ENCODE assay signal across 14 cellular contexts in the genomic region with DNA sequence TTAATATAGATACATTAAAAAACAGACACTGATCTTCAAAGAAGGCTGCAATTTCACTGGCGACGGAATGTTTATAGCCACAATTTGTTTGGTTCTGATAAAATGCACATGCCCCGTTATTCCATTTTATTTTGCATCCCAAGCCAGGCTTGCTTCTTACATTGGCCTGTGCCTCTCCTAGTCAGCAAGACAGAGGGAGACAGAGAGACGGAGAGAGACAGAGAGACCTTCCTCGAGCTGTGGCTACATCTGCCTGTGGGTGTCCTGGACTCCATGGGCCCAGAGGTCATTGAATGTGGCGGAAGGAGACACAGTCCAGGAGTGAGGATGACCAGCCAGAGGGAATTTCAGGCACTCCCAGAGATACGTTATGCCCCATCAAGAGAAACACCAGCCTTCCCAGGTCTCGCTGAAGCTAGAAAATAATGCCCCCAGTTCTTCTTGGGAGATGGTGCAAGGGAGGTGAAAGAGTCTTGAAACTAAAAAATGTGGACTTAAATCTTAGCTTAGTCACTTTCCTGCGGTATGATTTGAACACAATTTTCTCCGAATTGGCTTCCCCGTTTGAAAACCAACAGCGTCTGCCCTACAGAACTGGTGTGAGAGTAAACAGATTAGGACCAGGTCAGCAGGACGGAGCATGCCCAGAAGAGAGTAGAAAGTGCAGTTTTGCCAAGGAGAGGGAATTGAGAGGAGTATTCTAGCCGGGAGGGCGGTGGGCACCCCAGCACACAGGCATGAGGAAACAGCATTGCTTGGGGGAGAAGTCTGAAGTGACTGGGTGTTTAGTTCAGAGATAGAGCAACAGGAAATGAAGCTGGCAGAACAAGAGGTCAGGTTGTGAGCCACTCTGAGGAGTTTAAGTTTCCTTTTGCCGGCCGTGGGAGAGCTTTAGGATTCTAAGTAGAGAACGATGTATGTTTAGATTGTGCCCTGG.
DNase-seq lines count a peak whose midpoint lies in the region; ATAC-seq, FAIRE-seq and TF ChIP-seq lines count a peak whose summit lies in the region.
"Had no signal": no experiment of that assay in that cellular context is flagged by ENCODE, and none has a peak within 500 bp of the region (broad histone marks: within the 10 kb centered on the region; RNA-seq: fewer than 3 reads in every experiment).

No MANE protein-coding gene starts in this region.

- TF ChIP-seq CTCF in breast epithelium (IDR thresholded peaks at IDR 0.05) (no peak), H1 (IDR thresholded peaks at IDR 0.05; ENCODE audit: control extremely low read depth in 1 of 3, insufficient read depth in 1 of 3, low read depth in 1 of 3, low read length in 3 of 3) (no peak), upper lobe of right lung (IDR thresholded peaks at IDR 0.05) (no peak)

- no peak overlapping the region for H3K23ac ChIP-seq in H1 (ENCODE audit: insufficient read length)

- no peak overlapping the region for H3K4ac ChIP-seq in H1 (replicated peaks; ENCODE audit: insufficient read length, low read depth, low read length)

- no peaks in the 10 kb centered on the region for H3K27me3 Mint-ChIP-seq in activated CD4-positive, alpha-beta memory T cell treated with anti-CD3 and anti-CD28 coated beads, Interleukin-2, amount 10 ng/mL, durations not matched to agents 7 days and 5 days

- H2BK5ac ChIP-seq in H1 (ENCODE audit: low read depth, low read length) = no peak overlapping the region

- no peak overlapping the region for H3K14ac ChIP-seq in H1 (ENCODE audit: insufficient read length)

- no peak overlapping the region for H2BK15ac ChIP-seq in H1 (ENCODE audit: low read length)

- intact Hi-C loops in breast epithelium (cut with DNase I; ENCODE audit: low total_unique reads) (no loop called here), upper lobe of right lung (cut with DNase I) (no loop called here)

- H3K56ac ChIP-seq in H1 (replicated peaks; ENCODE audit: insufficient read length, low read depth, low read length) = no peak overlapping the region

- H3K4me1 ChIP-seq in breast epithelium = no peaks in the 10 kb centered on the region
- no peaks in the 10 kb centered on the region for H3K4me1 ChIP-seq in H1 (replicated peaks in 1 of 4; ENCODE audit: control insufficient read depth in 3 of 4, insufficient read depth in 4 of 4, low read length in 3 of 4)
- H3K4me1 ChIP-seq in upper lobe of right lung = no peaks in the 10 kb centered on the region
- H3K4me1 ChIP-seq: esophagus muscularis mucosa, transverse colon had no signal

- peaks cover 2% of the 10 kb centered on the region; the same call in 1 of the 2 replicates for H3K23me2 ChIP-seq in H1 (ENCODE audit: low read depth, low read length)

- no peak for TF ChIP-seq EP300 in H1 (IDR thresholded peaks at IDR 0.05; ENCODE audit: borderline replicate concordance in 1 of 2, low read depth in 2 of 2, low read length in 2 of 2)

- H3K27me3 ChIP-seq in breast epithelium (no peaks in the 10 kb centered on the region), H1 (replicated peaks in 1 of 4; ENCODE audit: control insufficient read depth in 3 of 4, extremely low read depth in 1 of 4, insufficient read depth in 3 of 4, low read length in 3 of 4) (no peaks in the 10 kb centered on the region), upper lobe of right lung (no peaks in the 10 kb centered on the region)
- H3K27me3 ChIP-seq: transverse colon had no signal

- H3K18ac ChIP-seq in H1 (ENCODE audit: extremely low read depth, low read length) = no peak overlapping the region

- POLR2A ChIA-PET in activated CD4-positive, alpha-beta memory T cell treated with anti-CD3 and anti-CD28 coated beads, Interleukin-2, amount 10 ng/mL, durations not matched to agents 7 days and 5 days (lab: Charles Lee) = interaction anchor here (0.6 to 4.8 kb wide), 11 partner anchors 9 to 1538 kb away, joined by 3 to 67 read pairs (median 3); no protein-coding TSS in a partner anchor
- POLR2A ChIA-PET in H1 (lab: Charles Lee; ENCODE audit: partially characterized antibody) = no interaction called here

- no peak for FAIRE-seq in H1 (lab: Jason Lieb, UNC)

- TF ChIP-seq POLR2A in breast epithelium (IDR thresholded peaks at IDR 0.05) = no peak
- TF ChIP-seq POLR2A in H1 (IDR thresholded peaks at IDR 0.05; ENCODE audit: control extremely low read depth in 1 of 2, low read depth in 2 of 2, low read length in 2 of 2) = no peak

- H3K4me1 Mint-ChIP-seq in activated CD4-positive, alpha-beta memory T cell treated with anti-CD3 and anti-CD28 coated beads, Interleukin-2, amount 10 ng/mL, durations not matched to agents 7 days and 5 days = peaks cover 59% of the 10 kb centered on the region

- TF ChIP-seq RAD21 in H1 (IDR thresholded peaks at IDR 0.05 in 1 of 2, conservative IDR thresholded peaks at IDR 0.05 in 1 of 2; ENCODE audit: low read depth in 2 of 2, low read length in 2 of 2) = peak in 1 of 2 experiments; percentile 7; a peak in 2 of 4 replicates

- WGBS in H1 (ENCODE audit: extremely low coverage in 1 of 2, insufficient coverage in 1 of 2, insufficient read length in 1 of 2, insufficient replicate concordance in 2 of 2, low coverage in 1 of 2, low lambda C conversion rate in 2 of 2, missing lambda C conversion rate in 1 of 2), 2 experiments = 87% methylated on average over 18 of the region's 18 CpGs; no CpG with 5 or more reads in 1 of the 2 experiments

- H3K4me2 ChIP-seq in H1 (ENCODE audit: insufficient read depth in 1 of 2, low read depth in 2 of 2, low read length in 2 of 2) = no peak overlapping the region

- peaks cover 24% of the 10 kb centered on the region for H3K36me3 Mint-ChIP-seq in activated CD4-positive, alpha-beta memory T cell treated with anti-CD3 and anti-CD28 coated beads, Interleukin-2, amount 10 ng/mL, durations not matched to agents 7 days and 5 days (ENCODE audit: low read depth)
- H3K36me3 Mint-ChIP-seq: brain had no signal

- DNase-seq in T47D (ENCODE audit: low read depth in 1 of 2, low spot score in 1 of 2) (peak; percentile 38 to 68), breast epithelium (ENCODE audit: low spot score in 2 of 2) (no peak), H1 (ENCODE audit: low read depth in 1 of 2, low spot score in 2 of 2) (no peak), upper lobe of right lung (no peak), NCI-H82 treated with DMSO at 0.1 percent for 48 hours (lab: John Stamatoyannopoulos, UW; ENCODE audit: unreplicated experiment) (no peak), NCI-H510A treated with DMSO at 0.1 percent for 48 hours (lab: John Stamatoyannopoulos, UW) (no peak)
- peak; percentile 51 for DNase-seq in activated CD4-positive, alpha-beta memory T cell treated with anti-CD3 and anti-CD28 coated beads, Interleukin-2, amount 10 ng/mL, durations not matched to agents 7 days and 5 days
- DNase-seq: mesenchymal stem cell, NCI-H1092, NCI-H524 treated with DMSO at 0.1 percent for 48 hours, transverse colon had no signal

- peak overlapping the region; percentile 63; the same call in 1 of the 2 replicates for H2AFZ ChIP-seq in H1 (ENCODE audit: low read length)

- H2BK120ac ChIP-seq in H1 (replicated peaks; ENCODE audit: low read depth, low read length) = no peak overlapping the region

- H2BK20ac ChIP-seq in H1 (ENCODE audit: low read length) = no peak overlapping the region

- no peaks in the 10 kb centered on the region for H3K79me1 ChIP-seq in H1 (ENCODE audit: low read depth, low read length)

- peak overlapping the region in 1 of 3 donors; percentile 8 for H3K4me3 ChIP-seq in breast epithelium
- no peak overlapping the region for H3K4me3 ChIP-seq in H1 (ENCODE audit: extremely low read depth in 1 of 4, insufficient read depth in 2 of 4, low read depth in 3 of 4, low read length in 4 of 4)
- no peak overlapping the region for H3K4me3 ChIP-seq in upper lobe of right lung
- H3K4me3 ChIP-seq: esophagus muscularis mucosa, transverse colon had no signal

- H3K9ac ChIP-seq in H1 (replicated peaks in 1 of 4; ENCODE audit: extremely low read depth in 1 of 4, low read depth in 3 of 4, low read length in 3 of 4) = no peak overlapping the region

- H3K9me3 ChIP-seq in breast epithelium = peaks cover 0 to 12% of the 10 kb centered on the region in 2 donors
- 0 out of 4 replicates have a peak, but pooled peaks cover 0 to 4% of the 10 kb centered on the region in 2 experiments for H3K9me3 ChIP-seq in H1 (ENCODE audit: insufficient read depth in 2 of 2, low read depth in 1 of 2, low read length in 1 of 2)
- H3K9me3 ChIP-seq in upper lobe of right lung = no peaks in the 10 kb centered on the region

- no peak overlapping the region for H3K27ac ChIP-seq in breast epithelium
- H3K27ac ChIP-seq in H1 (ENCODE audit: low read depth, low read length) = no peak overlapping the region; the same call in 1 of the 2 replicates
- peak overlapping the region; percentile 4 for H3K27ac ChIP-seq in upper lobe of right lung
- H3K27ac ChIP-seq: esophagus muscularis mucosa had no signal

- peak overlapping the region; percentile 94 for H3K27ac Mint-ChIP-seq in activated CD4-positive, alpha-beta memory T cell treated with anti-CD3 and anti-CD28 coated beads, Interleukin-2, amount 10 ng/mL, durations not matched to agents 7 days and 5 days
- H3K27ac Mint-ChIP-seq: brain had no signal

- H3K4me3 Mint-ChIP-seq in activated CD4-positive, alpha-beta memory T cell treated with anti-CD3 and anti-CD28 coated beads, Interleukin-2, amount 10 ng/mL, durations not matched to agents 7 days and 5 days = peak overlapping the region; percentile 61
- H3K4me3 Mint-ChIP-seq: brain had no signal

- H4K8ac ChIP-seq in H1 (ENCODE audit: extremely low read depth, insufficient read depth, low read length) = no peak overlapping the region

- H3K9me3 Mint-ChIP-seq in activated CD4-positive, alpha-beta memory T cell treated with anti-CD3 and anti-CD28 coated beads, Interleukin-2, amount 10 ng/mL, durations not matched to agents 7 days and 5 days = peaks cover 10% of the 10 kb centered on the region

- no peaks in the 10 kb centered on the region for H3K79me2 ChIP-seq in H1 (ENCODE audit: control insufficient read depth in 1 of 2, insufficient read depth in 2 of 2, low read length in 2 of 2)

- 0 out of 2 replicates have a peak overlapping the region, but pooled peaks have one; percentile 33 for H2BK12ac ChIP-seq in H1 (ENCODE audit: low read depth, low read length)

- in situ Hi-C loops in T47D (cut with HindIII; ENCODE audit: low pct_unique_long_range_greater_than_20kb, low sequenced_read_pairs) = no loop called here

- no peak overlapping the region for H4K91ac ChIP-seq in H1 (replicated peaks; ENCODE audit: insufficient read length, low read length)

- H2AK5ac ChIP-seq in H1 (ENCODE audit: low read depth, low read length) = no peak overlapping the region

- H4K5ac ChIP-seq in H1 (ENCODE audit: insufficient read length, low read depth, low read length) = no peak overlapping the region

- H4K20me1 ChIP-seq in H1 (replicated peaks in 1 of 2; ENCODE audit: control insufficient read depth in 1 of 2, insufficient read depth in 2 of 2, low read length in 2 of 2) = no peaks in the 10 kb centered on the region

- H3K36me3 ChIP-seq in breast epithelium (no peaks in the 10 kb centered on the region), H1 (ENCODE audit: control insufficient read depth in 2 of 4, insufficient read depth in 4 of 4, low read length in 3 of 4) (no peaks in the 10 kb centered on the region), upper lobe of right lung (no peaks in the 10 kb centered on the region)
- H3K36me3 ChIP-seq: esophagus muscularis mucosa, transverse colon had no signal

- CTCF ChIA-PET in activated CD4-positive, alpha-beta memory T cell treated with anti-CD3 and anti-CD28 coated beads, Interleukin-2, amount 10 ng/mL, durations not matched to agents 7 days and 5 days (lab: Charles Lee) = interaction anchor here (0.6 to 1.9 kb wide), 9 partner anchors 11 to 292 kb away, joined by 3 to 9 read pairs (median 4); no protein-coding TSS in a partner anchor
- CTCF ChIA-PET in H1 (lab: Charles Lee; ENCODE audit: partially characterized antibody) = interaction anchor here (0.6 kb wide), 1 partner anchor 1077 kb away, joined by 3 read pairs; no protein-coding TSS in a partner anchor

- ATAC-seq in upper lobe of right lung (peak; percentile 44), GM21515 (IDR thresholded peaks at IDR 0.05; ENCODE audit: unreplicated experiment) (no peak)

Comparison
In these comparisons a context has a peak if more than half of its experiments do, and no peak if none do; other contexts are left out.
1. DNase-seq: peak in T47D (2 of 2) and activated CD4-positive, alpha-beta memory T cell treated with anti-CD3 and anti-CD28 coated beads, Interleukin-2, amount 10 ng/mL, durations not matched to agents 7 days and 5 days (single experiment); none in breast epithelium (0 of 2), H1 (0 of 2), upper lobe of right lung (single experiment), NCI-H82 treated with DMSO at 0.1 percent for 48 hours (single experiment) and NCI-H510A treated with DMSO at 0.1 percent for 48 hours (single experiment).